In genomic region chr2:182980115-182980514, GRCh38 we compare ENCODE assay signal across 8 cellular contexts. TPM values are rescaled to one million over a fixed set of nuclear protein-coding genes. Genes with fewer than 3 reads are reported as not detected.
DNase-seq lines count a peak whose midpoint lies in the region; ATAC-seq, FAIRE-seq and TF ChIP-seq lines count a peak whose summit lies in the region.

No MANE protein-coding gene starts in this region.

- H3K4me1 ChIP-seq in body of pancreas (no peaks in the 10 kb centered on the region), left lung (no peaks in the 10 kb centered on the region)

- H3K36me3 Mint-ChIP-seq in stimulated activated memory B cell treated with anti-CD40 and anti-IgM and Interleukin-4, amounts not matched to agents 10 μg/mL and 1 μg/mL and 100 μg/mL, for 72 hours, result no peaks in the 10 kb centered on the region

- intact Hi-C loops in body of pancreas (cut with DNase I) (loop anchor here (10.0 kb wide), 1 partner anchor 195 kb away; no protein-coding TSS in a partner anchor), left lung (cut with DNase I) (no loop called here)

- DNase-seq in BJ (ENCODE audit: low read depth) (no peak), GM19239 (ENCODE audit: insufficient read length, low spot score) (peak; percentile 2), NCI-H2227 treated with DMSO at 0.1 percent for 48 hours (lab: John Stamatoyannopoulos, UW) (peak; percentile 85), body of pancreas (no peak), left lung (no peak)
- no peak for DNase-seq in stimulated activated naive CD8-positive, alpha-beta T cell treated with anti-CD3 and anti-CD28 coated beads, Interleukin-15, amount 100 ng/mL, for 72 hours

- no peak overlapping the region for H3K27ac Mint-ChIP-seq in stimulated activated memory B cell treated with anti-CD40 and anti-IgM and Interleukin-4, amounts not matched to agents 10 μg/mL and 1 μg/mL and 100 μg/mL, for 72 hours
- no peak overlapping the region for H3K27ac Mint-ChIP-seq in stimulated activated naive CD8-positive, alpha-beta T cell treated with anti-CD3 and anti-CD28 coated beads, Interleukin-15, amount 100 ng/mL, for 72 hours

- H3K36me3 ChIP-seq in BJ (ENCODE audit: control insufficient read depth, insufficient read depth, low read length) (peaks cover 1% of the 10 kb centered on the region), body of pancreas (replicated peaks in 1 of 2; ENCODE audit: insufficient read depth in 1 of 2, low read depth in 2 of 2) (peaks cover 4 to 10% of the 10 kb centered on the region in 2 donors), left lung (peaks cover 0 to 12% of the 10 kb centered on the region in 2 donors)

- H3K4me3 ChIP-seq in BJ (ENCODE audit: low read depth, low read length), result no peak overlapping the region
- H3K4me3 ChIP-seq in body of pancreas, result no peak overlapping the region
- no peak overlapping the region for H3K4me3 ChIP-seq in left lung

- CTCF ChIA-PET in BJ (lab: Yijun Ruan, JAX), result interaction anchor here (0.7 to 3.1 kb wide), 21 partner anchors 9 to 326 kb away, joined by 3 to 37 read pairs (median 4); no protein-coding TSS in a partner anchor

- H3K27me3 ChIP-seq in BJ (ENCODE audit: control insufficient read depth, insufficient read depth, low read length) (no peaks in the 10 kb centered on the region), body of pancreas (no peaks in the 10 kb centered on the region), left lung (no peaks in the 10 kb centered on the region)

- ATAC-seq in HG03342 (IDR thresholded peaks at IDR 0.05; ENCODE audit: unreplicated experiment) (peak; percentile 76), body of pancreas (peak; percentile 47), left lung (peak; percentile 75)
- ATAC-seq in stimulated activated memory B cell treated with anti-CD40 and anti-IgM and Interleukin-4, amounts not matched to agents 10 μg/mL and 1 μg/mL and 100 μg/mL, for 72 hours, result no peak
- ATAC-seq in stimulated activated naive CD8-positive, alpha-beta T cell treated with anti-CD3 and anti-CD28 coated beads, Interleukin-15, amount 100 ng/mL, for 72 hours, result no peak

- TF ChIP-seq CTCF in BJ (IDR thresholded peaks at IDR 0.05; ENCODE audit: insufficient read depth, low read depth, low read length), result peak; percentile 50
- TF ChIP-seq CTCF in body of pancreas (IDR thresholded peaks at IDR 0.05), result peak; percentile 23 to 63 (median 54)
- peak; percentile 43 to 48 for TF ChIP-seq CTCF in left lung (IDR thresholded peaks at IDR 0.05)

- H3K9me3 Mint-ChIP-seq in stimulated activated memory B cell treated with anti-CD40 and anti-IgM and Interleukin-4, amounts not matched to agents 10 μg/mL and 1 μg/mL and 100 μg/mL, for 72 hours, result no peaks in the 10 kb centered on the region
- H3K9me3 Mint-ChIP-seq in stimulated activated naive CD8-positive, alpha-beta T cell treated with anti-CD3 and anti-CD28 coated beads, Interleukin-15, amount 100 ng/mL, for 72 hours, result no peaks in the 10 kb centered on the region

- POLR2A ChIA-PET in BJ (lab: Charles Lee), result interaction anchor here (0.6 kb wide), 1 partner anchor 40 kb away, joined by 4 read pairs; no protein-coding TSS in a partner anchor

- H3K4me1 Mint-ChIP-seq in stimulated activated memory B cell treated with anti-CD40 and anti-IgM and Interleukin-4, amounts not matched to agents 10 μg/mL and 1 μg/mL and 100 μg/mL, for 72 hours, result no peaks in the 10 kb centered on the region
- H3K4me1 Mint-ChIP-seq in stimulated activated naive CD8-positive, alpha-beta T cell treated with anti-CD3 and anti-CD28 coated beads, Interleukin-15, amount 100 ng/mL, for 72 hours, result no peaks in the 10 kb centered on the region

- no peak for FAIRE-seq in GM19239 (lab: Jason Lieb, UNC)

- TF ChIP-seq POLR2A in body of pancreas (IDR thresholded peaks at IDR 0.05), result no peak

- H3K27ac ChIP-seq in body of pancreas (no peak overlapping the region), left lung (no peak overlapping the region)

- no peaks in the 10 kb centered on the region for H3K27me3 Mint-ChIP-seq in stimulated activated memory B cell treated with anti-CD40 and anti-IgM and Interleukin-4, amounts not matched to agents 10 μg/mL and 1 μg/mL and 100 μg/mL, for 72 hours
- H3K27me3 Mint-ChIP-seq in stimulated activated naive CD8-positive, alpha-beta T cell treated with anti-CD3 and anti-CD28 coated beads, Interleukin-15, amount 100 ng/mL, for 72 hours, result no peaks in the 10 kb centered on the region

- H3K9me3 ChIP-seq in body of pancreas (no peaks in the 10 kb centered on the region), left lung (no peaks in the 10 kb centered on the region)

- no peak overlapping the region for H3K4me3 Mint-ChIP-seq in stimulated activated memory B cell treated with anti-CD40 and anti-IgM and Interleukin-4, amounts not matched to agents 10 μg/mL and 1 μg/mL and 100 μg/mL, for 72 hours
- H3K4me3 Mint-ChIP-seq in stimulated activated naive CD8-positive, alpha-beta T cell treated with anti-CD3 and anti-CD28 coated beads, Interleukin-15, amount 100 ng/mL, for 72 hours, result no peak overlapping the region

RNA-seq across cellular contexts. Expression of gene NCKAP1, which starts 58.1 kb away (rescaled TPM):
- polyA plus RNA-seq in BJ (2011; rRNA removed), result 58.0 and 117 TPM in 2 replicates
- 65.8 and 74.9 TPM in 2 replicates for polyA minus RNA-seq in BJ (2011; rRNA and poly(A)+ RNA removed)
- 10 to 100 TPM; 19.8 to 59.9 TPM for total RNA-seq in body of pancreas
- 100 to 1,000 TPM; 119 to 128 TPM for total RNA-seq in left lung

Comparison
In these comparisons a context has a peak if more than half of its experiments do, and no peak if none do; other contexts are left out.
1. DNase-seq: peak in GM19239 (single experiment) and NCI-H2227 treated with DMSO at 0.1 percent for 48 hours (single experiment); none in BJ (single experiment), body of pancreas (0 of 4), left lung (0 of 2) and stimulated activated naive CD8-positive, alpha-beta T cell treated with anti-CD3 and anti-CD28 coated beads, Interleukin-15, amount 100 ng/mL, for 72 hours (0 of 2).
2. ATAC-seq: peak in HG03342 (single experiment), body of pancreas (single experiment) and left lung (single experiment); none in stimulated activated memory B cell treated with anti-CD40 and anti-IgM and Interleukin-4, amounts not matched to agents 10 μg/mL and 1 μg/mL and 100 μg/mL, for 72 hours (single experiment) and stimulated activated naive CD8-positive, alpha-beta T cell treated with anti-CD3 and anti-CD28 coated beads, Interleukin-15, amount 100 ng/mL, for 72 hours (single experiment).
3. Peak in every context shown above with its lines, with median percentiles within 50 percentile points of each other: CTCF ChIP-seq.